ENCODE assay signal across 11 cellular contexts in the genomic region with DNA sequence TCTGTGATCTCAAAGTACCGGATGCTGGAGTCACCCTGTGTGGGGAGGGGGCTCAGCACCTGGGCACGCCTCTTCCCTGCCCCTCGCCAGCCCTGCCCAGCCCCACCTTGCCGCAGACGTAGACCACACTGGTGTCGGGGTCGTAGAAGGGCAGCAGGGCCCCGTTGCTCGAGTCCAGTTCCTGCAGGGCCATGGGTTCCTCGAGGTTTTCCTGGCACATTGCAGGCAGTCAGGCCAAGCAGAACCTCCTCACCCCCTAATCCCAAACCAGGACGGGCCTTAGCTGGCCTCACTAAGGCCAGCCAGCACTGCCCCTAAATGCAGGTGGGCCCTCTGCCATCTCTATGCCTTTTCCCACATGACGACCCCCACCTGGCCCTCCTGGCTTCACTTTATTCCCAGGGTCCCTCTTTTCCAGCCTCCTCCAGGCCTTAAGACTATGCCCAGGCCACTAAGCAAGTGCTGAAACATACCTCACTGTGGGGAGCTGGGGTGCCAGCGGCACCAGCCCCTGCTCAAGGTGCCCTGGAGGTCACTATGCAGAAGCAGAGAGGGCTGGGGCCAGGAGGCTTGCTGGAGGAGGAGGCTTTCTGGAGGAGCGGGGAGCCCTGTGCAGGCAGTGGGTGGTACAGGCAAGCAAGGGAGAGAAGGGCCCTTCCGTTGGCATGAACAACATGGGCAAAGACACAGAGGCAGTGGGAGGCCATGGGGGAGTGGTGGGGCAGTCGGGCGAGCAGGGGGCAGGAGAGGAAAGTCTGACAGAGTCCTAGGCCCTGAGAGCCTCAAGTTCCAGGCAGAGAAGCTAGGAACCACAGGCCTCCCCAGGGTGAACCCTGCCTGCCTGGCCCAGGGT. TPM values are rescaled to one million over a fixed set of nuclear protein-coding genes. Genes with fewer than 3 reads are reported as not detected.
DNase-seq lines count a peak whose midpoint lies in the region; ATAC-seq and TF ChIP-seq lines count a peak whose summit lies in the region.
"Had no signal": no experiment of that assay in that cellular context is flagged by ENCODE, and none has a peak within 500 bp of the region (broad histone marks: within the 10 kb centered on the region; RNA-seq: fewer than 3 reads in every experiment).

No MANE protein-coding gene starts in this region.

- H3K27me3 Mint-ChIP-seq in chondrocyte (ENCODE audit: low read depth) = no peaks in the 10 kb centered on the region

- H3K4me1 ChIP-seq in DND-41 (ENCODE audit: insufficient read depth, low read length) (peaks cover 69% of the 10 kb centered on the region), OCI-LY3 (ENCODE audit: low read length) (peaks cover 56% of the 10 kb centered on the region), sigmoid colon (peaks cover 0 to 48% (median 30%) of the 10 kb centered on the region in 4 donors)

- H3K4me2 ChIP-seq in DND-41 (ENCODE audit: insufficient read depth, low read length) (no peak overlapping the region), OCI-LY3 (ENCODE audit: low read length) (no peak overlapping the region)

- no peaks in the 10 kb centered on the region for H3K36me3 Mint-ChIP-seq in chondrocyte (ENCODE audit: low read depth)

- H3K79me2 ChIP-seq in DND-41 (ENCODE audit: insufficient read depth, low read length) = peaks cover 56% of the 10 kb centered on the region
- peaks cover 34% of the 10 kb centered on the region for H3K79me2 ChIP-seq in OCI-LY3 (ENCODE audit: low read length)

- TF ChIP-seq CTCF in DND-41 (IDR thresholded peaks at IDR 0.05; ENCODE audit: borderline replicate concordance, extremely low read depth, low read length, poor library complexity, severe bottlenecking) (no peak), OCI-LY3 (IDR thresholded peaks at IDR 0.05; ENCODE audit: low read depth, low read length) (no peak), chondrocyte (IDR thresholded peaks at IDR 0.05) (no peak), sigmoid colon (IDR thresholded peaks at IDR 0.05) (no peak), foreskin fibroblast (IDR thresholded peaks at IDR 0.05; ENCODE audit: low read depth, low read length) (no peak)

- intact Hi-C loops in sigmoid colon (cut with DNase I) = no loop called here

- H3K27ac ChIP-seq in DND-41 (ENCODE audit: low read length) (peak overlapping the region; percentile 59), OCI-LY3 (ENCODE audit: low read length) (peak overlapping the region; percentile 18), sigmoid colon (peak overlapping the region; percentile 32 to 53 (median 45))
- H3K27ac ChIP-seq: SJCRH30 had no signal

- no peak for TF ChIP-seq EP300 in sigmoid colon (IDR thresholded peaks at IDR 0.05)

- H2AFZ ChIP-seq in DND-41 (ENCODE audit: low read depth, low read length) (no peak overlapping the region), OCI-LY3 (ENCODE audit: low read depth, low read length) (no peak overlapping the region)

- TF ChIP-seq POLR2A in sigmoid colon (IDR thresholded peaks at IDR 0.05) = no peak

- peak overlapping the region; percentile 54 for H3K27ac Mint-ChIP-seq in chondrocyte (ENCODE audit: unreplicated experiment)

- peaks cover 28% of the 10 kb centered on the region for H3K4me1 Mint-ChIP-seq in chondrocyte (ENCODE audit: low read depth)

- H3K4me3 ChIP-seq in DND-41 (ENCODE audit: low read depth in 1 of 2, low read length in 2 of 2) (no peak overlapping the region), OCI-LY3 (ENCODE audit: low read length) (no peak overlapping the region), sigmoid colon (no peak overlapping the region), foreskin fibroblast (ENCODE audit: low read depth in 1 of 2, low read length in 2 of 2) (no peak overlapping the region)
- H3K4me3 ChIP-seq: SJCRH30 had no signal

- H3K9me3 Mint-ChIP-seq in chondrocyte (ENCODE audit: low read depth) = no peaks in the 10 kb centered on the region

- H3K9me3 ChIP-seq in DND-41 (ENCODE audit: insufficient read depth, low read length, severe bottlenecking) (no peaks in the 10 kb centered on the region), OCI-LY3 (ENCODE audit: insufficient read depth, low read length) (no peaks in the 10 kb centered on the region), sigmoid colon (no peaks in the 10 kb centered on the region)
- H3K9me3 ChIP-seq: SJCRH30 had no signal

- ATAC-seq in DND-41 (ENCODE audit: insufficient read depth, low read depth) = no peak
- no peak for ATAC-seq in HG03439 (IDR thresholded peaks at IDR 0.05; ENCODE audit: unreplicated experiment)

- no peak overlapping the region for H3K4me3 Mint-ChIP-seq in chondrocyte (ENCODE audit: unreplicated experiment)

- H3K27me3 ChIP-seq in DND-41 (ENCODE audit: insufficient read depth, low read length, poor library complexity) (no peaks in the 10 kb centered on the region), OCI-LY3 (ENCODE audit: low read depth, low read length) (no peaks in the 10 kb centered on the region), sigmoid colon (no peaks in the 10 kb centered on the region)
- H3K27me3 ChIP-seq: SJCRH30 had no signal

- peaks cover 18% of the 10 kb centered on the region for H4K20me1 ChIP-seq in DND-41 (ENCODE audit: insufficient read depth, low read length)
- no peaks in the 10 kb centered on the region for H4K20me1 ChIP-seq in OCI-LY3 (ENCODE audit: insufficient read depth, low read length)

- H3K9ac ChIP-seq in DND-41 (ENCODE audit: low read depth, low read length) = 0 out of 2 replicates have a peak overlapping the region, but pooled peaks have one; percentile 7
- no peak overlapping the region for H3K9ac ChIP-seq in OCI-LY3 (ENCODE audit: low read length)

- H3K36me3 ChIP-seq in DND-41 (ENCODE audit: insufficient read depth, low read length) (peaks cover 38% of the 10 kb centered on the region), OCI-LY3 (replicated peaks; ENCODE audit: low read depth, low read length) (peaks cover 16% of the 10 kb centered on the region), sigmoid colon (peaks cover 0 to 56% (median 20%) of the 10 kb centered on the region in 4 donors)
- H3K36me3 ChIP-seq: SJCRH30 had no signal

- WGBS in sigmoid colon, 2 donors = 71 to 80% methylated on average over 17 of the region's 17 CpGs

- DNase-seq in DND-41 (peak; percentile 23), chondrocyte (ENCODE audit: low spot score) (no peak), sigmoid colon (no peak), hepatic stellate cell (ENCODE audit: low spot score) (no peak), LoVo (ENCODE audit: low spot score) (no peak), foreskin fibroblast (no peak)
- DNase-seq: SJCRH30 had no signal

RNA-seq across cellular contexts. Expression of a gene that starts 2.8 kb away (rescaled TPM):
- 74.7 to 80.9 TPM (median 80.1 TPM) in 3 replicates for total RNA-seq in chondrocyte
- 10 to 100 TPM; 42.9 to 52.9 (median 46.1) TPM for total RNA-seq in sigmoid colon
- 100 to 1,000 TPM; 150 to 190 (median 166) TPM for polyA plus RNA-seq in sigmoid colon

RNA-seq across cellular contexts. Expression of a gene that starts 3.0 kb away (rescaled TPM):
- total RNA-seq in chondrocyte (0.47 to 0.95 TPM (median 0.73 TPM) in 3 replicates), sigmoid colon (1 to 10 TPM in 3 of 4 donors, under 1 TPM in 1; 0.71 to 3.7 (median 2.1) TPM)
- polyA plus RNA-seq in sigmoid colon = 100 to 1,000 TPM in 1 of 3 donors, 1 to 10 TPM in 2; 2.4 to 129 (median 2.8) TPM
- total RNA-seq: frontal cortex had no signal

RNA-seq across cellular contexts. Expression of a gene that starts 12.1 kb away (rescaled TPM):
- total RNA-seq in chondrocyte = not detected in 3 replicates
- not detected for total RNA-seq in sigmoid colon
- not detected for polyA plus RNA-seq in sigmoid colon
- total RNA-seq: frontal cortex, mesenteric fat pad, SJCRH30 had no signal

RNA-seq across cellular contexts. Expression of a gene that starts 12.2 kb away (rescaled TPM):
- total RNA-seq in chondrocyte (40.3 to 44.2 TPM (median 42.3 TPM) in 3 replicates), sigmoid colon (10 to 100 TPM; 27.1 to 70.2 (median 35.2) TPM)
- 10 to 100 TPM; 55.9 to 67.9 (median 62.0) TPM for polyA plus RNA-seq in sigmoid colon

RNA-seq across cellular contexts. Expression of a gene that starts 14.7 kb away (rescaled TPM):
- total RNA-seq in chondrocyte (not detected in 3 replicates), sigmoid colon (1 to 10 TPM in 1 of 4 donors, under 1 TPM in 3; 0.41 to 1.5 (median 0.63) TPM)
- polyA plus RNA-seq in sigmoid colon = under 1 TPM in 2 of 3 donors, not detected in 1; 0.60 to 0.61 TPM
- total RNA-seq: frontal cortex had no signal
